In genomic region chr17:27494192-27495091, GRCh38 we compare ENCODE assay signal across 8 cellular contexts. TPM values are rescaled to one million over a fixed set of nuclear protein-coding genes. Genes with fewer than 3 reads are reported as not detected.
DNase-seq lines count a peak whose midpoint lies in the region; ATAC-seq, FAIRE-seq and TF ChIP-seq lines count a peak whose summit lies in the region.

No MANE protein-coding gene starts in this region.

- H3K27me3 Mint-ChIP-seq in HFFc6 (ENCODE audit: insufficient read depth), result peaks cover 21% of the 10 kb centered on the region; the same call in 1 of the 2 replicates
- H3K27me3 Mint-ChIP-seq in effector memory CD8-positive, alpha-beta T cell, result no peaks in the 10 kb centered on the region

- no TSS peak for BruUV-seq in K562 (replicated peaks; lab: Mats Ljungman, UMichigan)

- DNase-seq in 8988T, result peak; percentile 68
- DNase-seq in HFFc6, result no peak
- no peak for DNase-seq in K562 (ENCODE audit: extremely low read depth in 1 of 4, low spot score in 3 of 4)
- peak; percentile 23 for DNase-seq in iris pigment epithelial cell (ENCODE audit: low read depth)
- peak; percentile 98 for DNase-seq in small intestine
- DNase-seq in effector memory CD8-positive, alpha-beta T cell, result no peak
- no peak for DNase-seq in KG1 (lab: John Stamatoyannopoulos, UW)
- DNase-seq in activated CD4-positive, alpha-beta T cell treated with anti-CD3 and anti-CD28 coated beads, Interleukin-2, amount 50 U/mL, for 48 hours, result no peak

- TF ChIP-seq POLR2A in K562 (conservative IDR thresholded peaks at IDR 0.05), result no peak

- ATAC-seq in K562, result no peak
- no peak for ATAC-seq in effector memory CD8-positive, alpha-beta T cell (replicated peaks)

- no peak for FAIRE-seq in K562 (lab: Jason Lieb, UNC)
- no peak for FAIRE-seq in small intestine (lab: Jason Lieb, UNC)

- no peaks in the 10 kb centered on the region for H3K27me3 ChIP-seq in K562 (ENCODE audit: control insufficient read depth in 2 of 2, insufficient read depth in 2 of 2, low read length in 2 of 2)
- no peaks in the 10 kb centered on the region for H3K27me3 ChIP-seq in small intestine (ENCODE audit: control insufficient read depth in 2 of 2, insufficient read depth in 2 of 2, low read length in 2 of 2)

- H3K9me3 ChIP-seq in K562 (replicated peaks; ENCODE audit: control insufficient read depth, insufficient read depth, low read depth, low read length), result no peaks in the 10 kb centered on the region
- H3K9me3 ChIP-seq in small intestine (ENCODE audit: control insufficient read depth, low read depth), result no peaks in the 10 kb centered on the region

- H3K4me1 Mint-ChIP-seq in HFFc6 (ENCODE audit: low read depth), result peaks cover 8% of the 10 kb centered on the region
- peaks cover 12 to 34% of the 10 kb centered on the region in 2 donors for H3K4me1 Mint-ChIP-seq in effector memory CD8-positive, alpha-beta T cell (ENCODE audit: low read depth in 2 of 2)

- 79% methylated on average over 16 of the region's 19 CpGs for WGBS in K562 (ENCODE audit: insufficient coverage, low coverage, missing lambda C conversion rate)
- WGBS in small intestine, 3 donors, result 12 to 48% (median 38%) methylated on average over 19 of the region's 19 CpGs

- peak; percentile 52 for TF ChIP-seq CTCF in HFFc6 (IDR thresholded peaks at IDR 0.05)
- TF ChIP-seq CTCF in K562 (IDR thresholded peaks at IDR 0.05 in 2 of 3, conservative IDR thresholded peaks at IDR 0.05 in 1 of 3; ENCODE audit: insufficient read depth in 2 of 3, low read depth in 1 of 3, low read length in 3 of 3), result peak; percentile 24 to 43 (median 40); a peak in 2 of 6 replicates

- H4K20me1 ChIP-seq in K562 (replicated peaks; ENCODE audit: control insufficient read depth, insufficient read depth, low read length), result no peaks in the 10 kb centered on the region; the same call in 1 of the 2 replicates

- TF ChIP-seq EP300 in K562 (IDR thresholded peaks at IDR 0.05; ENCODE audit: low read length), result no peak

- peaks cover 8% of the 10 kb centered on the region; the same call in 2 of the 3 replicates for H3K36me3 ChIP-seq in K562 (ENCODE audit: control insufficient read depth, insufficient read depth, low read length)
- H3K36me3 ChIP-seq in small intestine (ENCODE audit: control insufficient read depth in 2 of 2, insufficient read depth in 2 of 2, low read length in 2 of 2), result no peaks in the 10 kb centered on the region

- H3K4me3 Mint-ChIP-seq in HFFc6, result no peak overlapping the region
- no peak overlapping the region for H3K4me3 Mint-ChIP-seq in effector memory CD8-positive, alpha-beta T cell

- peak in 1 of 2 experiments; percentile 50; a peak in 2 of 4 replicates for TF ChIP-seq RAD21 in K562 (CRISPR knock-in tag; conservative IDR thresholded peaks at IDR 0.05 in 1 of 2, IDR thresholded peaks at IDR 0.05 in 1 of 2)

- H3K4me2 ChIP-seq in K562 (ENCODE audit: insufficient read depth, low read length), result no peak overlapping the region

- H2AFZ ChIP-seq in K562 (ENCODE audit: low read depth, low read length), result no peak overlapping the region

- H3K27ac ChIP-seq in K562 (ENCODE audit: extremely low read depth, low read depth, low read length) (no peak overlapping the region), small intestine (ENCODE audit: low read depth in 1 of 2, low read length in 1 of 2) (peak overlapping the region; percentile 93 to 95)

- no peak overlapping the region for H3K27ac Mint-ChIP-seq in HFFc6
- H3K27ac Mint-ChIP-seq in effector memory CD8-positive, alpha-beta T cell, result peak overlapping the region in 1 of 2 donors; percentile 38

- peaks cover 92% of the 10 kb centered on the region for H3K79me2 ChIP-seq in K562 (ENCODE audit: control insufficient read depth, insufficient read depth, low read length)

- H3K9me3 Mint-ChIP-seq in HFFc6, result no peaks in the 10 kb centered on the region
- H3K9me3 Mint-ChIP-seq in effector memory CD8-positive, alpha-beta T cell, result no peaks in the 10 kb centered on the region

- H3K4me1 ChIP-seq in K562 (replicated peaks in 1 of 2; ENCODE audit: control insufficient read depth in 2 of 2, insufficient read depth in 2 of 2, low read length in 2 of 2) (peaks cover 35 to 61% of the 10 kb centered on the region in 2 experiments), small intestine (ENCODE audit: control insufficient read depth in 2 of 2, insufficient read depth in 1 of 2, low read depth in 1 of 2, low read length in 1 of 2) (peaks cover 0 to 14% of the 10 kb centered on the region in 2 donors)

- intact Hi-C loops in K562 (cut with micrococcal nuclease), result loop anchor here (10.0 kb wide), 1 partner anchor 80 kb away; no protein-coding TSS in a partner anchor

- H3K9ac ChIP-seq in K562 (ENCODE audit: insufficient read depth in 1 of 2, low read depth in 2 of 2, low read length in 2 of 2), result peak overlapping the region in 1 of 2 experiments; percentile 59; a peak in 2 of 4 replicates

- POLR2A ChIA-PET in K562 (lab: Yijun Ruan, JAX), result interaction anchor here (0.6 to 0.7 kb wide), 2 partner anchors 104 to 140 kb away, joined by 3 read pairs; no protein-coding TSS in a partner anchor

- CTCF ChIA-PET in K562 (lab: Yijun Ruan, JAX; ENCODE audit: low intra/inter-chr PET ratio), result interaction anchor here (0.6 to 0.7 kb wide), 2 partner anchors 75 to 420 kb away, joined by 3 read pairs; no protein-coding TSS in a partner anchor

- in situ Hi-C loops in K562 (cut with MboI), result no loop called here

- H3K9me1 ChIP-seq in K562 (ENCODE audit: control insufficient read depth, insufficient read depth, low read length), result no peaks in the 10 kb centered on the region

- H3K4me3 ChIP-seq in K562, result no peak overlapping the region
- peak overlapping the region in 1 of 2 donors; percentile 40 for H3K4me3 ChIP-seq in small intestine (ENCODE audit: low read depth in 1 of 2, low read length in 2 of 2)

- H3K36me3 Mint-ChIP-seq in HFFc6 (ENCODE audit: low read depth), result 0 out of 2 replicates have a peak, but pooled peaks cover 6% of the 10 kb centered on the region
- H3K36me3 Mint-ChIP-seq in effector memory CD8-positive, alpha-beta T cell (ENCODE audit: insufficient read depth), result peaks cover 9% of the 10 kb centered on the region

TF ChIP-seq in K562, 482 proteins besides CTCF, POLR2A, EP300 and RAD21 (continues in another document):
- TF ChIP-seq STAT6 (CRISPR knock-in tag; IDR thresholded peaks at IDR 0.05) (no peak), GABPB2 (CRISPR knock-in tag; conservative IDR thresholded peaks at IDR 0.05) (no peak), FOXA3 (CRISPR knock-in tag; conservative IDR thresholded peaks at IDR 0.05 in 1 of 2, IDR thresholded peaks at IDR 0.05 in 1 of 2) (no peak), MED1 (CRISPR knock-in tag; IDR thresholded peaks at IDR 0.05; ENCODE audit: borderline replicate concordance) (no peak), RUNX1 (IDR thresholded peaks at IDR 0.05; ENCODE audit: low read depth) (no peak), ETS1 (conservative IDR thresholded peaks at IDR 0.05; ENCODE audit: control insufficient read depth, low read depth, low read length) (no peak)

RNA-seq across cellular contexts. Expression of gene KSR1, which starts 38.2 kb away (rescaled TPM):
- total RNA-seq in HFFc6 (2021; fragmentation: NEBNext Ultra II Directional; extraction: Animal tissue kit (Norgen Biotek cat#: 25700)), result 1 to 10 TPM; 1.9 to 4.9 (median 3.6) TPM
- 221 and 371 TPM in 2 replicates for total RNA-seq in K562 (2011; cell fraction: chromatin; rRNA removed; ENCODE audit: low replicate concordance)
- total RNA-seq in K562 (2011; cell fraction: nucleolus; rRNA removed), result 168 and 203 TPM in 2 replicates
- 226 and 236 TPM in 2 replicates for total RNA-seq in K562 (2011; cell fraction: nucleoplasm; rRNA removed)
- total RNA-seq in K562 (2014; rRNA removed) (17.8 and 18.2 TPM in 2 replicates), K562 (2014; rRNA removed; fragmentation: Illumina TruSeq; extraction: Trizol) (14.7 and 18.4 TPM in 2 replicates), K562 (2015; rRNA removed; fragmentation: Illumina TruSeq; extraction: Trizol) (9.6 and 10.9 TPM in 2 replicates), K562 (2021) (48.0 and 51.7 TPM in 2 replicates)
- polyA plus RNA-seq in K562 (2011; rRNA removed) (16.4 and 20.2 TPM in 2 replicates), K562 (2014; fragmentation: Illumina TruSeq; extraction: Trizol) (36.9 and 38.0 TPM in 2 replicates), K562 (2014; fragmentation: Nextera tagmentation; extraction: Ambion mirVana) (1 to 10 TPM; 1.4 TPM), K562 (2014; rRNA removed) (29.4 and 33.6 TPM in 2 replicates), small intestine (10 to 100 TPM in 2 of 3 donors, 1 to 10 TPM in 1; 8.6 to 13.0 (median 12.8) TPM)
- 9.1 and 16.1 TPM in 2 replicates for polyA plus RNA-seq in K562 (2011; cell fraction: cytosol; rRNA removed)
- polyA plus RNA-seq in K562 (2011; cell fraction: nucleus; rRNA removed), result 52.3 and 120 TPM in 2 replicates
- 27.7 and 56.2 TPM in 2 replicates for polyA plus RNA-seq in K562 (2012)
- polyA minus RNA-seq in K562 (2011; rRNA and poly(A)+ RNA removed), result 19.1 and 30.3 TPM in 2 replicates
- 12.2 and 19.3 TPM in 2 replicates for polyA minus RNA-seq in K562 (2011; cell fraction: cytosol; rRNA and poly(A)+ RNA removed)
- 31.8 and 39.9 TPM in 2 replicates for polyA minus RNA-seq in K562 (2011; cell fraction: nucleus; rRNA and poly(A)+ RNA removed)

Comparison
In these comparisons a context has a peak if more than half of its experiments do, and no peak if none do; other contexts are left out.
1. DNase-seq: peak in 8988T (single experiment), iris pigment epithelial cell (single experiment) and small intestine (single experiment); none in HFFc6 (single experiment), K562 (0 of 4), effector memory CD8-positive, alpha-beta T cell (0 of 3), KG1 (single experiment) and activated CD4-positive, alpha-beta T cell treated with anti-CD3 and anti-CD28 coated beads, Interleukin-2, amount 50 U/mL, for 48 hours (0 of 2).